23 cellular contexts compared by ENCODE assay signal in the genomic region with DNA sequence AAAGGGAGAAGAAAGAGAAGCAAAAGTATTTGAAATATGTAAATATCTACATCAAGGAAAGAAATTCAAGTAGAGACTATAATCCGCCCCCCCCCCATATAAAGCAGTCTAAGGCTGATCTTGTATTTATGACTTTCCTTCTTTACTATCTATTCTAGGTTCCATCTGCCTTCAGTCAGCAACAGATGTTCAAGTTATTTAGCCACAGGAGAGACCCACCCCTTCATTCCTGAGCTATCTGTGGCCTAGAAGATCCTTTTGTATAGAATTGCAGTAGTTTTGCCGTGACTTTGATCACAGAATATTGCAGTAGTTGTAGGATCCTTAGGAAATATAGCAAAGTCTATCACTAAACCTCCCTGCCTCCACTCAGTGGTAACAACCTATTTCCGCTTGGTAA. TPM values are rescaled to one million over a fixed set of nuclear protein-coding genes. Genes with fewer than 3 reads are reported as not detected.
DNase-seq lines count a peak whose midpoint lies in the region; ATAC-seq and TF ChIP-seq lines count a peak whose summit lies in the region.
"Had no signal": no experiment of that assay in that cellular context is flagged by ENCODE, and none has a peak within 500 bp of the region (broad histone marks: within the 10 kb centered on the region; RNA-seq: fewer than 3 reads in every experiment).

No MANE protein-coding gene starts in this region.

- no peak overlapping the region for H2AFZ ChIP-seq in SK-N-SH (ENCODE audit: low read depth)

- H3K9ac ChIP-seq in SK-N-SH: no peak overlapping the region

- no peaks in the 10 kb centered on the region for H3K36me3 ChIP-seq in SK-N-SH (replicated peaks in 1 of 2; ENCODE audit: control insufficient read depth in 1 of 2, insufficient read depth in 2 of 2, low read length in 1 of 2)
- no peaks in the 10 kb centered on the region for H3K36me3 ChIP-seq in BE2C

- H3K4me3 ChIP-seq in fibroblast of villous mesenchyme (ENCODE audit: low read depth, low read length) (no peak overlapping the region), SK-N-SH (ENCODE audit: low read depth in 2 of 2, low read length in 1 of 2) (no peak overlapping the region), BE2C (ENCODE audit: low read depth, low read length) (no peak overlapping the region)

- H3K27ac ChIP-seq in SK-N-SH (ENCODE audit: low read depth in 2 of 2, low read length in 1 of 2): no peak overlapping the region
- H3K27ac ChIP-seq: RWPE1 had no signal

- no peaks in the 10 kb centered on the region for H4K20me1 ChIP-seq in SK-N-SH (ENCODE audit: insufficient read depth)

- no peaks in the 10 kb centered on the region for H3K27me3 ChIP-seq in SK-N-SH (ENCODE audit: insufficient read depth)
- no peaks in the 10 kb centered on the region for H3K27me3 ChIP-seq in BE2C

- H3K4me2 ChIP-seq in SK-N-SH: no peak overlapping the region

- no peak for TF ChIP-seq EP300 in SK-N-SH (IDR thresholded peaks at IDR 0.05; ENCODE audit: borderline replicate concordance in 1 of 2, low read depth in 1 of 2, low read length in 1 of 2)

- no peaks in the 10 kb centered on the region for H3K9me2 ChIP-seq in SK-N-SH

- H3K79me2 ChIP-seq in SK-N-SH (ENCODE audit: insufficient read depth): no peaks in the 10 kb centered on the region

- H3K9me3 ChIP-seq in SK-N-SH: no peaks in the 10 kb centered on the region
- H3K9me3 ChIP-seq in BE2C: no peaks in the 10 kb centered on the region

- H3K4me1 ChIP-seq in SK-N-SH (ENCODE audit: control insufficient read depth in 1 of 2, insufficient read depth in 2 of 2, low read depth in 1 of 2, low read length in 1 of 2) (no peaks in the 10 kb centered on the region; a peak in 1 of 4 replicates), BE2C (no peaks in the 10 kb centered on the region)

- peak; percentile 27 for DNase-seq in A172 (ENCODE audit: low spot score)
- DNase-seq in GM03348 (ENCODE audit: low spot score): peak; percentile 60
- DNase-seq in NCI-H82 (lab: John Stamatoyannopoulos, UW): peak; percentile 84
- DNase-seq in fibroblast of villous mesenchyme (ENCODE audit: low read depth): peak; percentile 82
- no peak for DNase-seq in activated CD4-positive, alpha-beta T cell treated with anti-CD3 and anti-CD28 coated beads for 48 hours
- DNase-seq in SK-N-SH: no peak
- no peak for DNase-seq in BE2C
- DNase-seq: AML-193; Calu3; CD4-positive, CD25-positive, alpha-beta regulatory T cell; DMS79 treated with DMSO at 0.1 percent for 48 hours; GDM1; HFFc6; MM.1S; NCI-H1105; NCI-H1694; NCI-H2107; NCI-H345; NCI-H69 had no signal

- no peak for TF ChIP-seq CTCF in fibroblast of villous mesenchyme (IDR thresholded peaks at IDR 0.05; ENCODE audit: insufficient read depth, low read depth, low read length)
- TF ChIP-seq CTCF in SK-N-SH (IDR thresholded peaks at IDR 0.05): no peak
- no peak for TF ChIP-seq CTCF in BE2C (IDR thresholded peaks at IDR 0.05; ENCODE audit: low read depth, low read length)

- H3F3A ChIP-seq in SK-N-SH (replicated peaks; ENCODE audit: insufficient read depth): peaks cover 3% of the 10 kb centered on the region

- POLR2A ChIA-PET in SK-N-SH (lab: Yijun Ruan, JAX): no interaction called here

- no peak for ATAC-seq in HG02610 (IDR thresholded peaks at IDR 0.05; ENCODE audit: unreplicated experiment)
- ATAC-seq: HepG2, PC-3 had no signal

- CTCF ChIA-PET in SK-N-SH (lab: Yijun Ruan, JAX): interaction anchor here (1.6 kb wide), 1 partner anchor 8 kb away, joined by 7 read pairs; no protein-coding TSS in a partner anchor

- no peak for TF ChIP-seq RAD21 in SK-N-SH (IDR thresholded peaks at IDR 0.05; ENCODE audit: low read length)

- WGBS in SK-N-SH (ENCODE audit: low lambda C conversion rate): 58% methylated on average over 3 of the region's 3 CpGs

TF ChIP-seq in SK-N-SH, 30 proteins besides CTCF, POLR2A, EP300 and RAD21:
- TF ChIP-seq NFIC (IDR thresholded peaks at IDR 0.05; ENCODE audit: borderline replicate concordance) (no peak), POLR2AphosphoS5 (IDR thresholded peaks at IDR 0.05; ENCODE audit: low read depth, low read length) (no peak), YY1 (IDR thresholded peaks at IDR 0.05; ENCODE audit: low read depth) (no peak), TEAD4 (IDR thresholded peaks at IDR 0.05; ENCODE audit: borderline replicate concordance, insufficient read depth) (no peak), SIN3A (IDR thresholded peaks at IDR 0.05; ENCODE audit: borderline replicate concordance, low read depth, low read length) (no peak), JUND (IDR thresholded peaks at IDR 0.05) (no peak)
- TF ChIP-seq, protein P1, sequence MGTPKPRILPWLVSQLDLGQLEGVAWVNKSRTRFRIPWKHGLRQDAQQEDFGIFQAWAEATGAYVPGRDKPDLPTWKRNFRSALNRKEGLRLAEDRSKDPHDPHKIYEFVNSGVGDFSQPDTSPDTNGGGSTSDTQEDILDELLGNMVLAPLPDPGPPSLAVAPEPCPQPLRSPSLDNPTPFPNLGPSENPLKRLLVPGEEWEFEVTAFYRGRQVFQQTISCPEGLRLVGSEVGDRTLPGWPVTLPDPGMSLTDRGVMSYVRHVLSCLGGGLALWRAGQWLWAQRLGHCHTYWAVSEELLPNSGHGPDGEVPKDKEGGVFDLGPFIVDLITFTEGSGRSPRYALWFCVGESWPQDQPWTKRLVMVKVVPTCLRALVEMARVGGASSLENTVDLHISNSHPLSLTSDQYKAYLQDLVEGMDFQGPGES (IDR thresholded peaks at IDR 0.05; ENCODE audit: low read depth, low read length): no peak

RNA-seq across cellular contexts. Expression of a gene that starts 10.7 kb away (rescaled TPM):
- 40.6 and 53.1 TPM in 2 replicates for total RNA-seq in A172 (2014; rRNA removed; shearing (Covaris generic))
- total RNA-seq in fibroblast of villous mesenchyme: 58.3 and 76.4 TPM in 2 replicates
- 51.0 and 65.7 TPM in 2 replicates for polyA plus RNA-seq in SK-N-SH (2012; rRNA removed)
- polyA plus RNA-seq in SK-N-SH (2012; cell fraction: cytosol; rRNA removed): 37.8 and 46.0 TPM in 2 replicates
- 138 and 143 TPM in 2 replicates for polyA plus RNA-seq in SK-N-SH (2012; cell fraction: nucleus; rRNA removed)
- polyA plus RNA-seq in BE2C (2012; ENCODE audit: insufficient read depth, insufficient read length, low read depth): 58.7 TPM

RNA-seq across cellular contexts. Expression of a gene that starts 42.6 kb away (rescaled TPM):
- 0.24 TPM in 1 of 2 replicates, not detected in the other for total RNA-seq in A172 (2014; rRNA removed; shearing (Covaris generic))
- total RNA-seq in fibroblast of villous mesenchyme: 0.86 and 0.97 TPM in 2 replicates
- 0.28 and 0.86 TPM in 2 replicates for polyA plus RNA-seq in SK-N-SH (2012; rRNA removed)
- polyA plus RNA-seq in SK-N-SH (2012; cell fraction: cytosol; rRNA removed): 0.20 and 0.21 TPM in 2 replicates
- 5.2 and 5.6 TPM in 2 replicates for polyA plus RNA-seq in SK-N-SH (2012; cell fraction: nucleus; rRNA removed)
- polyA plus RNA-seq in BE2C (2012; ENCODE audit: insufficient read depth, insufficient read length, low read depth): 0.85 TPM
- total RNA-seq: PC-3 had no signal

RNA-seq across cellular contexts. Expression of a gene that starts 42.7 kb away (rescaled TPM):
- total RNA-seq in A172 (2014; rRNA removed; shearing (Covaris generic)): 0.34 and 0.45 TPM in 2 replicates
- total RNA-seq in fibroblast of villous mesenchyme: 1.3 TPM in 2 replicates
- 8.0 and 10.0 TPM in 2 replicates for polyA plus RNA-seq in SK-N-SH (2012; rRNA removed)
- 0.63 and 1.8 TPM in 2 replicates for polyA plus RNA-seq in SK-N-SH (2012; cell fraction: cytosol; rRNA removed)
- polyA plus RNA-seq in SK-N-SH (2012; cell fraction: nucleus; rRNA removed): 114 and 147 TPM in 2 replicates
- 4.2 TPM for polyA plus RNA-seq in BE2C (2012; ENCODE audit: insufficient read depth, insufficient read length, low read depth)

RNA-seq across cellular contexts. Expression of a gene that starts 59.9 kb away (rescaled TPM):
- total RNA-seq in A172 (2014; rRNA removed; shearing (Covaris generic)): 0.02 and 0.07 TPM in 2 replicates
- not detected in 2 replicates for total RNA-seq in fibroblast of villous mesenchyme
- 0.08 and 0.16 TPM in 2 replicates for polyA plus RNA-seq in SK-N-SH (2012; rRNA removed)
- polyA plus RNA-seq in SK-N-SH (2012; cell fraction: cytosol; rRNA removed): 0.08 and 0.10 TPM in 2 replicates
- polyA plus RNA-seq in SK-N-SH (2012; cell fraction: nucleus; rRNA removed): 0.19 and 0.20 TPM in 2 replicates
- 0.03 TPM for polyA plus RNA-seq in BE2C (2012; ENCODE audit: insufficient read depth, insufficient read length, low read depth)
- total RNA-seq: CD4-positive, CD25-positive, alpha-beta regulatory T cell; HFFc6 had no signal
- polyA plus RNA-seq: CD4-positive, CD25-positive, alpha-beta regulatory T cell had no signal

Comparison
In these comparisons a context has a peak if more than half of its experiments do, and no peak if none do; other contexts are left out.
1. DNase-seq: peak in A172 (single experiment), GM03348 (single experiment), NCI-H82 (single experiment) and fibroblast of villous mesenchyme (single experiment); none in activated CD4-positive, alpha-beta T cell treated with anti-CD3 and anti-CD28 coated beads for 48 hours (single experiment), SK-N-SH (single experiment) and BE2C (single experiment).